In genomic region chr2:45009928-45010705, GRCh38 we compare ENCODE assay signal across 8 cellular contexts. TPM values are rescaled to one million over a fixed set of nuclear protein-coding genes. Genes with fewer than 3 reads are reported as not detected.
A peak's percentile ranks its signal among the peaks of the same experiment; 100 is the strongest.
DNase-seq lines count a peak whose midpoint lies in the region; ATAC-seq and TF ChIP-seq lines count a peak whose summit lies in the region.

No MANE protein-coding gene starts in this region.

- H3F3A ChIP-seq in neural progenitor cell (ENCODE audit: low read depth) = peaks cover 46% of the 10 kb centered on the region

- peaks cover 81% of the 10 kb centered on the region for H3K27me3 Mint-ChIP-seq in neural progenitor cell (ENCODE audit: insufficient read depth, low read depth)

- peaks cover 9% of the 10 kb centered on the region for H3K9me3 Mint-ChIP-seq in neural progenitor cell

- peaks cover 3% of the 10 kb centered on the region for H3K36me3 Mint-ChIP-seq in neural progenitor cell

- H3K36me3 ChIP-seq in neural progenitor cell = no peaks in the 10 kb centered on the region

- peak; percentile 71 for DNase-seq in NCI-H82 (lab: John Stamatoyannopoulos, UW)
- no peak for DNase-seq in NCI-H82 treated with DMSO at 0.1 percent for 48 hours (lab: John Stamatoyannopoulos, UW; ENCODE audit: unreplicated experiment)
- DNase-seq in SW480 (ENCODE audit: low spot score) = peak; percentile 35
- peak; percentile 92 for DNase-seq in fibroblast of the aortic adventitia (ENCODE audit: low read depth)
- DNase-seq in neural progenitor cell (ENCODE audit: low spot score) = peak; percentile 81
- DNase-seq in activated CD4-positive, CD25-positive, alpha-beta regulatory T cell treated with anti-CD3 and anti-CD28 coated beads, Interleukin-2, amount 50 U/mL, for 72 hours = no peak

- no peaks in the 10 kb centered on the region for H3K9me3 ChIP-seq in neural progenitor cell (ENCODE audit: low read depth)

- H3K4me2 ChIP-seq in neural progenitor cell = peak overlapping the region; percentile 92

- peaks cover 98% of the 10 kb centered on the region for H3K27me3 ChIP-seq in neural progenitor cell

- no peaks in the 10 kb centered on the region for H3K79me2 ChIP-seq in neural progenitor cell (ENCODE audit: low read depth)

- ATAC-seq in GM21619 (IDR thresholded peaks at IDR 0.05; ENCODE audit: unreplicated experiment) = no peak
- ATAC-seq in GM18907 (IDR thresholded peaks at IDR 0.05; ENCODE audit: unreplicated experiment) = no peak

- TF ChIP-seq CTCF in fibroblast of the aortic adventitia (IDR thresholded peaks at IDR 0.05; ENCODE audit: insufficient read depth, low read length) (no peak), neural progenitor cell (IDR thresholded peaks at IDR 0.05) (no peak)

- no peak overlapping the region for H3K9ac ChIP-seq in neural progenitor cell

- H3K4me3 ChIP-seq in fibroblast of the aortic adventitia (ENCODE audit: low read depth, low read length) = peak overlapping the region; percentile 70
- peak overlapping the region; percentile 54 for H3K4me3 ChIP-seq in neural progenitor cell

- H4K20me1 ChIP-seq in neural progenitor cell (ENCODE audit: low read depth) = peaks cover 67% of the 10 kb centered on the region

- no peak overlapping the region for H3K27ac ChIP-seq in neural progenitor cell

- H3K4me3 Mint-ChIP-seq in neural progenitor cell = peak overlapping the region; percentile 83

- no peak overlapping the region for H3K27ac Mint-ChIP-seq in neural progenitor cell

- peaks cover 37% of the 10 kb centered on the region for H3K4me1 ChIP-seq in neural progenitor cell

- peaks cover 30% of the 10 kb centered on the region for H3K4me1 Mint-ChIP-seq in neural progenitor cell

- peak overlapping the region; percentile 89 for H2AFZ ChIP-seq in neural progenitor cell (replicated peaks)

RNA-seq across cellular contexts. Expression of gene SIX2, which starts 0.9 kb away (rescaled TPM):
- total RNA-seq in fibroblast of the aortic adventitia (ENCODE audit: low replicate concordance) (2.9 and 8.3 TPM in 2 replicates), neural progenitor cell (ENCODE audit: low replicate concordance) (0.12 TPM in 1 of 2 replicates, not detected in the other)

Comparison
In these comparisons a context has a peak if more than half of its experiments do, and no peak if none do; other contexts are left out.
1. DNase-seq: peak in NCI-H82 (single experiment), SW480 (single experiment), fibroblast of the aortic adventitia (single experiment) and neural progenitor cell (single experiment); none in NCI-H82 treated with DMSO at 0.1 percent for 48 hours (single experiment) and activated CD4-positive, CD25-positive, alpha-beta regulatory T cell treated with anti-CD3 and anti-CD28 coated beads, Interleukin-2, amount 50 U/mL, for 72 hours (single experiment).